Comparison of ENCODE assay signal across 20 cellular contexts in the genomic region with DNA sequence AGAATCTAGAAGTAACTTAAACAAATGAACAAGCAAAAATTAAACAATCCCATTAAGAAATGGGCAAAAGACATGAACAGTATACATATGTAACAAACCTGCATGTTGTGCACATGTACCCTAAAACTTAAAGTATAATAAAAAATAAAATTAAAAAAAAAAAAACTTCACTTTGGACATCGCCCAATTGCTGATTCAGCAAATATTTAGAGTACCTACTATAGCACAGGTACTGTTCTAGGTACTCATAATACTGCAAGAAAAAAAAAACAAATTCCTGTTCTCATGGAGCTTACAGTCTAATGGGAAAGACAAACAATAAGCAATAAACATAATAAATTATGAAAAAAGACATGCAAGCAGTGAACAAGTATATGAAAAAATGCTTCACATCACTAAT.
DNase-seq lines count a peak whose midpoint lies in the region; ATAC-seq, FAIRE-seq and TF ChIP-seq lines count a peak whose summit lies in the region.
"Had no signal": no experiment of that assay in that cellular context is flagged by ENCODE, and none has a peak within 500 bp of the region (broad histone marks: within the 10 kb centered on the region; RNA-seq: fewer than 3 reads in every experiment).

No MANE protein-coding gene starts in this region.

- H3K36me3 ChIP-seq in IMR-90 (ENCODE audit: control insufficient read depth, insufficient read depth, low read length), result no peaks in the 10 kb centered on the region
- H3K36me3 ChIP-seq in H1 (ENCODE audit: control insufficient read depth in 2 of 4, insufficient read depth in 4 of 4, low read length in 3 of 4), result no peaks in the 10 kb centered on the region
- H3K36me3 ChIP-seq: BLaER1 treated with 17β-estradiol and CSF1 and Interleukin-3, amounts not matched to agents 10 nM and 100 nM had no signal

- H3K14ac ChIP-seq in IMR-90 (replicated peaks; ENCODE audit: low read depth, low read length), result no peak overlapping the region
- no peak overlapping the region for H3K14ac ChIP-seq in H1 (ENCODE audit: insufficient read length)

- H2AFZ ChIP-seq in IMR-90 (replicated peaks; ENCODE audit: low read length, poor library complexity), result no peak overlapping the region
- H2AFZ ChIP-seq in H1 (ENCODE audit: low read length), result no peak overlapping the region

- H4K8ac ChIP-seq in IMR-90 (ENCODE audit: low read depth in 2 of 2, low read length in 2 of 2) (no peak overlapping the region), H1 (ENCODE audit: extremely low read depth, insufficient read depth, low read length) (no peak overlapping the region)

- H3K4me2 ChIP-seq in A549 (no peak overlapping the region), IMR-90 (ENCODE audit: low read depth, low read length) (no peak overlapping the region), H1 (ENCODE audit: insufficient read depth in 1 of 2, low read depth in 2 of 2, low read length in 2 of 2) (no peak overlapping the region)
- H3K4me2 ChIP-seq: BLaER1 treated with 17β-estradiol and CSF1 and Interleukin-3, amounts not matched to agents 10 nM and 100 nM had no signal

- POLR2A ChIA-PET in A549 (lab: Yijun Ruan, JAX) (no interaction called here), IMR-90 (lab: Charles Lee; ENCODE audit: unreplicated experiment) (no interaction called here), H1 (lab: Charles Lee; ENCODE audit: partially characterized antibody) (no interaction called here)

- H4K5ac ChIP-seq in IMR-90 (ENCODE audit: low read depth, low read length) (no peak overlapping the region), H1 (ENCODE audit: insufficient read length, low read depth, low read length) (no peak overlapping the region)

- TF ChIP-seq CTCF in A549 (IDR thresholded peaks at IDR 0.05) (no peak), IMR-90 (conservative IDR thresholded peaks at IDR 0.05; ENCODE audit: low read depth, low read length) (no peak), H1 (IDR thresholded peaks at IDR 0.05; ENCODE audit: control extremely low read depth in 1 of 3, insufficient read depth in 1 of 3, low read depth in 1 of 3, low read length in 3 of 3) (no peak)

- H2BK120ac ChIP-seq in IMR-90 (ENCODE audit: low read depth, low read length), result no peak overlapping the region
- no peak overlapping the region for H2BK120ac ChIP-seq in H1 (replicated peaks; ENCODE audit: low read depth, low read length)

- TF ChIP-seq POLR2A in A549 (IDR thresholded peaks at IDR 0.05; ENCODE audit: low read length) (no peak), IMR-90 (IDR thresholded peaks at IDR 0.05; ENCODE audit: low read depth, low read length) (no peak), H1 (IDR thresholded peaks at IDR 0.05; ENCODE audit: control extremely low read depth in 1 of 2, low read depth in 2 of 2, low read length in 2 of 2) (no peak)

- H3K27ac ChIP-seq in A549 (no peak overlapping the region), IMR-90 (ENCODE audit: insufficient read depth, low read length) (no peak overlapping the region), H1 (ENCODE audit: low read depth, low read length) (no peak overlapping the region)
- H3K27ac ChIP-seq: BLaER1 treated with 17β-estradiol and CSF1 and Interleukin-3, amounts not matched to agents 10 nM and 100 nM; C4-2B had no signal

- no peak overlapping the region for H3K4me3 ChIP-seq in A549
- no peak overlapping the region for H3K4me3 ChIP-seq in IMR-90 (ENCODE audit: insufficient read depth, low read depth, low read length)
- H3K4me3 ChIP-seq in H1 (ENCODE audit: extremely low read depth in 1 of 4, insufficient read depth in 2 of 4, low read depth in 3 of 4, low read length in 4 of 4), result no peak overlapping the region
- H3K4me3 ChIP-seq: BLaER1 treated with 17β-estradiol and CSF1 and Interleukin-3, amounts not matched to agents 10 nM and 100 nM had no signal

- no peak for TF ChIP-seq RAD21 in A549 (conservative IDR thresholded peaks at IDR 0.05 in 1 of 2, IDR thresholded peaks at IDR 0.05 in 1 of 2)
- TF ChIP-seq RAD21 in IMR-90 (IDR thresholded peaks at IDR 0.05; ENCODE audit: low read length), result no peak
- no peak for TF ChIP-seq RAD21 in H1 (IDR thresholded peaks at IDR 0.05 in 1 of 2, conservative IDR thresholded peaks at IDR 0.05 in 1 of 2; ENCODE audit: low read depth in 2 of 2, low read length in 2 of 2)

- in situ Hi-C loops in IMR-90 (cut with MboI; ENCODE audit: low sequenced_read_pairs), result no loop called here

- intact Hi-C loops in IMR-90 (cut with micrococcal nuclease), result no loop called here

- no peak overlapping the region for H3K23ac ChIP-seq in IMR-90 (ENCODE audit: low read depth, low read length)
- H3K23ac ChIP-seq in H1 (ENCODE audit: insufficient read length), result no peak overlapping the region

- no peaks in the 10 kb centered on the region for H3K27me3 ChIP-seq in IMR-90 (ENCODE audit: control insufficient read depth, insufficient read depth, low read length)
- no peaks in the 10 kb centered on the region; a peak in 1 of 7 replicates for H3K27me3 ChIP-seq in H1 (replicated peaks in 1 of 4; ENCODE audit: control insufficient read depth in 3 of 4, extremely low read depth in 1 of 4, insufficient read depth in 3 of 4, low read length in 3 of 4)
- H3K27me3 ChIP-seq: BLaER1 treated with 17β-estradiol and CSF1 and Interleukin-3, amounts not matched to agents 10 nM and 100 nM had no signal

- H3K4ac ChIP-seq in IMR-90 (ENCODE audit: low read depth, low read length), result no peak overlapping the region
- H3K4ac ChIP-seq in H1 (replicated peaks; ENCODE audit: insufficient read length, low read depth, low read length), result no peak overlapping the region

- H2BK5ac ChIP-seq in IMR-90 (ENCODE audit: low read depth, low read length, poor library complexity, severe bottlenecking), result no peak overlapping the region
- H2BK5ac ChIP-seq in H1 (ENCODE audit: low read depth, low read length), result no peak overlapping the region

- H3K4me1 ChIP-seq in A549, result no peaks in the 10 kb centered on the region
- H3K4me1 ChIP-seq in IMR-90 (ENCODE audit: control insufficient read depth, insufficient read depth, low read length), result no peaks in the 10 kb centered on the region
- H3K4me1 ChIP-seq in H1 (replicated peaks in 1 of 4; ENCODE audit: control insufficient read depth in 3 of 4, insufficient read depth in 4 of 4, low read length in 3 of 4), result no peaks in the 10 kb centered on the region
- H3K4me1 ChIP-seq: BLaER1 treated with 17β-estradiol and CSF1 and Interleukin-3, amounts not matched to agents 10 nM and 100 nM had no signal

- no TSS peak for BruUV-seq in IMR-90 (replicated peaks; lab: Mats Ljungman, UMichigan)

- H2BK15ac ChIP-seq in IMR-90 (ENCODE audit: low read depth, low read length), result no peak overlapping the region
- no peak overlapping the region for H2BK15ac ChIP-seq in H1 (ENCODE audit: low read length)

- H4K20me1 ChIP-seq in IMR-90 (ENCODE audit: insufficient read depth, low read length) (no peaks in the 10 kb centered on the region), H1 (replicated peaks in 1 of 2; ENCODE audit: control insufficient read depth in 1 of 2, insufficient read depth in 2 of 2, low read length in 2 of 2) (no peaks in the 10 kb centered on the region)
- H4K20me1 ChIP-seq: BLaER1 treated with 17β-estradiol and CSF1 and Interleukin-3, amounts not matched to agents 10 nM and 100 nM had no signal

- H3K79me1 ChIP-seq in IMR-90 (ENCODE audit: low read depth in 1 of 2, low read length in 2 of 2) (no peaks in the 10 kb centered on the region), H1 (ENCODE audit: low read depth, low read length) (no peaks in the 10 kb centered on the region)

- TF ChIP-seq EP300 in A549 (IDR thresholded peaks at IDR 0.05) (no peak), H1 (IDR thresholded peaks at IDR 0.05; ENCODE audit: borderline replicate concordance in 1 of 2, low read depth in 2 of 2, low read length in 2 of 2) (no peak)

- FAIRE-seq in A549 (lab: Jason Lieb, UNC) (no peak), H1 (lab: Jason Lieb, UNC) (no peak)
- FAIRE-seq: A204.1, D721Med, G401.6, GM12891, GM19239 had no signal

- no peak overlapping the region for H4K91ac ChIP-seq in IMR-90 (ENCODE audit: insufficient read depth, low read depth, low read length)
- H4K91ac ChIP-seq in H1 (replicated peaks; ENCODE audit: insufficient read length, low read length), result no peak overlapping the region

- no peak overlapping the region for H3K56ac ChIP-seq in IMR-90 (ENCODE audit: extremely low read depth, insufficient read depth, low read length)
- no peak overlapping the region for H3K56ac ChIP-seq in H1 (replicated peaks; ENCODE audit: insufficient read length, low read depth, low read length)

- no peaks in the 10 kb centered on the region for H3K23me2 ChIP-seq in H1 (ENCODE audit: low read depth, low read length)

- H3K9ac ChIP-seq in IMR-90 (ENCODE audit: low read depth, low read length), result no peak overlapping the region
- no peak overlapping the region for H3K9ac ChIP-seq in H1 (replicated peaks in 1 of 4; ENCODE audit: extremely low read depth in 1 of 4, low read depth in 3 of 4, low read length in 3 of 4)
- H3K9ac ChIP-seq: BLaER1 treated with 17β-estradiol and CSF1 and Interleukin-3, amounts not matched to agents 10 nM and 100 nM had no signal

- CTCF ChIA-PET in A549 (lab: Yijun Ruan, JAX) (no interaction called here), IMR-90 (lab: Yijun Ruan, JAX) (interaction anchor here (0.5 kb wide), 1 partner anchor 1844 kb away, joined by 3 read pairs; no protein-coding TSS in a partner anchor), H1 (lab: Charles Lee; ENCODE audit: partially characterized antibody) (no interaction called here)

- H3K18ac ChIP-seq in IMR-90 (ENCODE audit: low read depth, low read length), result no peak overlapping the region
- no peak overlapping the region for H3K18ac ChIP-seq in H1 (ENCODE audit: extremely low read depth, low read length)

- no peak for ATAC-seq in A549
- ATAC-seq in IMR-90 (ENCODE audit: low read depth), result no peak
- ATAC-seq: CD8-positive, alpha-beta T cell had no signal

- H3K9me3 ChIP-seq in A549, result no peaks in the 10 kb centered on the region
- H3K9me3 ChIP-seq in IMR-90 (ENCODE audit: control insufficient read depth, insufficient read depth, low read length), result no peaks in the 10 kb centered on the region
- H3K9me3 ChIP-seq in H1 (ENCODE audit: insufficient read depth in 2 of 2, low read depth in 1 of 2, low read length in 1 of 2), result no peaks in the 10 kb centered on the region
- H3K9me3 ChIP-seq: BLaER1 treated with 17β-estradiol and CSF1 and Interleukin-3, amounts not matched to agents 10 nM and 100 nM; Caco-2 had no signal

- H2AK9ac ChIP-seq in IMR-90 (replicated peaks; ENCODE audit: low read depth, low read length, poor library complexity), result no peak overlapping the region

- no peak overlapping the region for H2BK12ac ChIP-seq in H1 (ENCODE audit: low read depth, low read length)

- WGBS in A549 (ENCODE audit: missing lambda C conversion rate), result 0% methylated on average over 1 of the region's 1 CpG
- WGBS in IMR-90 (ENCODE audit: extremely low coverage in 2 of 2, insufficient read length in 1 of 2), 2 experiments, result no CpG with 5 or more reads among the region's 1 CpG
- 83% methylated on average over 1 of the region's 1 CpG; no CpG with 5 or more reads in 1 of the 2 experiments for WGBS in H1 (ENCODE audit: extremely low coverage in 1 of 2, insufficient coverage in 1 of 2, insufficient read length in 1 of 2, insufficient replicate concordance in 2 of 2, low coverage in 1 of 2, low lambda C conversion rate in 2 of 2, missing lambda C conversion rate in 1 of 2), 2 experiments

- no peaks in the 10 kb centered on the region for H3K79me2 ChIP-seq in H1 (ENCODE audit: control insufficient read depth in 1 of 2, insufficient read depth in 2 of 2, low read length in 2 of 2)

- dilution Hi-C loops in IMR-90 (cut with HindIII; ENCODE audit: low sequenced_read_pairs, unreplicated experiment), result no loop called here

- DNase-seq in A549 (ENCODE audit: low read depth in 1 of 2, low spot score in 1 of 2), result no peak
- no peak for DNase-seq in IMR-90
- no peak for DNase-seq in H1 (ENCODE audit: low read depth in 1 of 2, low spot score in 2 of 2)
- no peak for DNase-seq in activated naive CD4-positive, alpha-beta T cell treated with anti-CD3 and anti-CD28 coated beads, Interleukin-2, amount 50 U/mL, for 16 hours
- DNase-seq in NOMO-1 (lab: John Stamatoyannopoulos, UW; ENCODE audit: unreplicated experiment in 2 of 2), result no peak
- DNase-seq: 8988T; AML-193; Caco-2; Calu3; CD4-positive, alpha-beta T cell; CD8-positive, alpha-beta T cell; DMS79 treated with DMSO at 0.1 percent for 48 hours; GF-D8 had no signal

- H2AK5ac ChIP-seq in IMR-90 (ENCODE audit: low read depth, low read length) (no peak overlapping the region), H1 (ENCODE audit: low read depth, low read length) (no peak overlapping the region)

- H2BK20ac ChIP-seq in IMR-90 (ENCODE audit: low read depth, low read length), result no peak overlapping the region
- no peak overlapping the region for H2BK20ac ChIP-seq in H1 (ENCODE audit: low read length)

- H3K9me1 ChIP-seq in IMR-90 (ENCODE audit: insufficient read depth, low read length), result no peaks in the 10 kb centered on the region
